ENCODE assay signal across 20 cellular contexts in the genomic region with DNA sequence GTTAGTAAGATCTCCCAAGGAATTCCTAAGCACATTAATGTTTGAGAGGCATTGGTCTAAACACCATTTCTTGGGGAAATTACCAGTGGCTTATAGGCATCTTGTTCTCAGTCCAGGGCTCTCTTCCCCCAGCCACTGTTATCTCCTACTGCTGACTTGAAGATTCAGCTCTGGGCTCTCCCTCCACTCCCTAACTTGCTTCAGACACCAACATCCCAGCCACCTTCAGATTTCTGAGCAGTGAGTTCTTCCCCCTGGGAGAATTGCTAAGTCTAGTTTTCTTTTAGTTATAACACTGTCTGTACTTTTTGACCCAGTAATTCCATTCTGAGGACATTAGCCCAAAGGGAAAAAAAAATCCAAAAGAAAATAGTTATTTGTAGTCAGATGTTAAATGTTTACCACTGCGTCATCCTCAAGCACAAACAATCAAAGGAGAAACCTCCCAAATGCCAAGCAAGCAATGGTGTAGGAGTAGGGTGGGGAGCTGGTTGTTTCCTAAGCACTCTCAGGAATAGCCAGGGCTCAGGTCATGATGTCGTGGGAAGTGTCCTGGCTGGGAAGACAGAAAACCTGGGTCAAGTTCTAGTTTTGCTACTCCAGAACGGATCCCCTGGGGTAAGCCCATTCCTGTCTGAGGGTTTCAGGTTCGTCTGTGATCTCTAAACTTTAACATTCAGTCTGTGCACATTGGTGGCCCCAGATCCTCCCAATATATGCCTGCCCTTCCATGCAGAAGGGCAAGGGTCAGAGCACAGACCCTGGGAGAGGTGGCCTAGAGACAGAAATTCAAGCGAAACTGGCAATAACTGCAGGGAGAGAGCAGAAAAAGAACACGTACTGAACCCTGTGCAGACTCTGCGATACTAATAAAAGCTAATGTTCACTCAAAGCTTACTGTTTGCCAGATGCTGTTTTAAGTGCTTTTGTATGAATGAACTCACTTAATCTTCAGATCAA.
DNase-seq lines count a peak whose midpoint lies in the region; ATAC-seq and TF ChIP-seq lines count a peak whose summit lies in the region.
"Had no signal": no experiment of that assay in that cellular context is flagged by ENCODE, and none has a peak within 500 bp of the region (broad histone marks: within the 10 kb centered on the region; RNA-seq: fewer than 3 reads in every experiment).

No MANE protein-coding gene starts in this region.

- no peaks in the 10 kb centered on the region for H3K79me2 ChIP-seq in GM23248 (ENCODE audit: insufficient read depth)

- peaks cover 13% of the 10 kb centered on the region for H3F3A ChIP-seq in GM23248 (ENCODE audit: insufficient read depth)

- H3K36me3 ChIP-seq in GM23248 (ENCODE audit: low read depth) (no peaks in the 10 kb centered on the region), gastroesophageal sphincter (no peaks in the 10 kb centered on the region), ovary (no peaks in the 10 kb centered on the region)
- H3K36me3 ChIP-seq: prostate gland had no signal

- peaks cover 3% of the 10 kb centered on the region; the same call in 1 of the 2 replicates for H3K27me3 Mint-ChIP-seq in WTC11 (ENCODE audit: low read depth)
- H3K27me3 Mint-ChIP-seq in activated CD8-positive, alpha-beta memory T cell treated with anti-CD3 and anti-CD28 coated beads, Interleukin-2, amount 10 ng/mL, durations not matched to agents 7 days and 5 days: no peaks in the 10 kb centered on the region

- peaks cover 18% of the 10 kb centered on the region for H3K4me1 Mint-ChIP-seq in WTC11
- H3K4me1 Mint-ChIP-seq in activated CD8-positive, alpha-beta memory T cell treated with anti-CD3 and anti-CD28 coated beads, Interleukin-2, amount 10 ng/mL, durations not matched to agents 7 days and 5 days: no peaks in the 10 kb centered on the region
- H3K4me1 Mint-ChIP-seq: immature natural killer cell had no signal

- DNase-seq in GM23248 (no peak), WTC11 (ENCODE audit: low spot score) (no peak), ovary (no peak), NCI-H510A (lab: John Stamatoyannopoulos, UW) (no peak)
- no peak for DNase-seq in activated effector memory CD4-positive, alpha-beta T cell treated with anti-CD3 and anti-CD28 coated beads, Interleukin-2, amount 50 U/mL, for 16 hours
- no peak for DNase-seq in activated CD8-positive, alpha-beta memory T cell treated with anti-CD3 and anti-CD28 coated beads, Interleukin-2, amount 10 ng/mL, durations not matched to agents 7 days and 5 days
- DNase-seq: activated CD4-positive, alpha-beta T cell treated with anti-CD3 and anti-CD28 coated beads for 48 hours; activated CD8-positive, alpha-beta memory T cell treated with anti-CD3 and anti-CD28 coated beads, Interleukin-2, amount 50 U/mL, for 48 hours; activated naive CD4-positive, alpha-beta T cell treated with Interleukin-2 at 50 U/mL for 16 hours; cortex of kidney; glutamatergic neuron; immature natural killer cell; NCI-H1417; NK-92 treated with Interleukin-12 subunit alpha and Interleukin-12 subunit beta, amount 100 ng/mL, for 24 hours; RPMI8226 had no signal

- no peak for ATAC-seq in WTC11
- ATAC-seq in gastroesophageal sphincter: peak; percentile 37
- no peak for ATAC-seq in GM21786 (IDR thresholded peaks at IDR 0.05; ENCODE audit: unreplicated experiment)
- ATAC-seq in activated CD8-positive, alpha-beta memory T cell treated with anti-CD3 and anti-CD28 coated beads, Interleukin-2, amount 10 ng/mL, durations not matched to agents 7 days and 5 days: no peak

- TF ChIP-seq CTCF in WTC11 (IDR thresholded peaks at IDR 0.05): no peak
- TF ChIP-seq CTCF in gastroesophageal sphincter (IDR thresholded peaks at IDR 0.05): no peak
- no peak for TF ChIP-seq CTCF in ovary (IDR thresholded peaks at IDR 0.05)

- 73 to 79% methylated on average over 7 of the region's 7 CpGs for WGBS in GM23248 (ENCODE audit: low coverage in 1 of 2, low lambda C conversion rate in 2 of 2, missing lambda C conversion rate in 2 of 2), 2 experiments
- 67 to 73% methylated on average over 4 to 5 of the region's 7 CpGs for WGBS in gastroesophageal sphincter (ENCODE audit: low coverage in 1 of 2), 2 donors
- 28 to 44% (median 38%) methylated on average over 7 of the region's 7 CpGs for WGBS in ovary, 3 donors

- H3K27me3 ChIP-seq in GM23248 (replicated peaks; ENCODE audit: insufficient read depth): no peaks in the 10 kb centered on the region
- no peaks in the 10 kb centered on the region for H3K27me3 ChIP-seq in gastroesophageal sphincter
- H3K27me3 ChIP-seq in ovary: no peaks in the 10 kb centered on the region

- H2AFZ ChIP-seq in GM23248: 0 out of 2 replicates have a peak overlapping the region, but pooled peaks have one; percentile 20

- no peak overlapping the region for H3K9ac ChIP-seq in GM23248

- no peak overlapping the region for H3K27ac Mint-ChIP-seq in WTC11
- H3K27ac Mint-ChIP-seq in activated CD8-positive, alpha-beta memory T cell treated with anti-CD3 and anti-CD28 coated beads, Interleukin-2, amount 10 ng/mL, durations not matched to agents 7 days and 5 days: no peak overlapping the region
- H3K27ac Mint-ChIP-seq: immature natural killer cell had no signal

- H3K36me3 Mint-ChIP-seq in WTC11: peaks cover 11% of the 10 kb centered on the region
- H3K36me3 Mint-ChIP-seq in activated CD8-positive, alpha-beta memory T cell treated with anti-CD3 and anti-CD28 coated beads, Interleukin-2, amount 10 ng/mL, durations not matched to agents 7 days and 5 days: no peaks in the 10 kb centered on the region
- H3K36me3 Mint-ChIP-seq: CD14-positive monocyte, immature natural killer cell had no signal

- no peak for TF ChIP-seq EP300 in gastroesophageal sphincter (IDR thresholded peaks at IDR 0.05)
- no peak for TF ChIP-seq EP300 in ovary (IDR thresholded peaks at IDR 0.05)

- no peak overlapping the region for H3K27ac ChIP-seq in GM23248
- H3K27ac ChIP-seq in gastroesophageal sphincter: peak overlapping the region in 2 of 4 donors; percentile 19 to 24
- H3K27ac ChIP-seq in ovary: peak overlapping the region; percentile 12 to 19

- POLR2A ChIA-PET in WTC11 (lab: Charles Lee): no interaction called here

- H3K9me2 ChIP-seq in GM23248 (ENCODE audit: insufficient read depth): no peaks in the 10 kb centered on the region

- intact Hi-C loops in ovary (cut with DNase I): no loop called here

- H3K9me3 ChIP-seq in GM23248 (ENCODE audit: low read depth) (peaks cover 2% of the 10 kb centered on the region), gastroesophageal sphincter (peaks cover 0 to 10% (median 0%) of the 10 kb centered on the region in 3 donors), ovary (no peaks in the 10 kb centered on the region)
- H3K9me3 ChIP-seq: prostate gland had no signal

- H3K4me3 ChIP-seq in GM23248 (no peak overlapping the region), gastroesophageal sphincter (no peak overlapping the region), ovary (no peak overlapping the region)
- H3K4me3 ChIP-seq: lung, prostate gland had no signal

- H3K4me3 Mint-ChIP-seq in WTC11: no peak overlapping the region
- no peak overlapping the region for H3K4me3 Mint-ChIP-seq in activated CD8-positive, alpha-beta memory T cell treated with anti-CD3 and anti-CD28 coated beads, Interleukin-2, amount 10 ng/mL, durations not matched to agents 7 days and 5 days
- H3K4me3 Mint-ChIP-seq: CD14-positive monocyte, immature natural killer cell had no signal

- TF ChIP-seq POLR2A in gastroesophageal sphincter (IDR thresholded peaks at IDR 0.05): no peak
- TF ChIP-seq POLR2A in ovary (IDR thresholded peaks at IDR 0.05): no peak

- CTCF ChIA-PET in WTC11 (lab: Charles Lee): interaction anchor here (0.6 kb wide), 1 partner anchor 17 kb away, joined by 3 read pairs; no protein-coding TSS in a partner anchor
- CTCF ChIA-PET in activated CD8-positive, alpha-beta memory T cell treated with anti-CD3 and anti-CD28 coated beads, Interleukin-2, amount 10 ng/mL, durations not matched to agents 7 days and 5 days (lab: Charles Lee): no interaction called here

- H3K4me1 ChIP-seq in GM23248 (ENCODE audit: insufficient read depth) (peaks cover 2% of the 10 kb centered on the region; the same call in 1 of the 2 replicates), gastroesophageal sphincter (peaks cover 0 to 11% (median 0%) of the 10 kb centered on the region in 3 donors), ovary (ENCODE audit: insufficient read depth) (peaks cover 6% of the 10 kb centered on the region)

- H4K20me1 ChIP-seq in GM23248 (ENCODE audit: insufficient read depth): no peaks in the 10 kb centered on the region

- no peak overlapping the region for H3K4me2 ChIP-seq in GM23248 (ENCODE audit: unreplicated experiment)

- in situ Hi-C loops in GM23248 (cut with MboI): no loop called here

- peaks cover 18% of the 10 kb centered on the region for H3K9me3 Mint-ChIP-seq in WTC11
- no peaks in the 10 kb centered on the region for H3K9me3 Mint-ChIP-seq in activated CD8-positive, alpha-beta memory T cell treated with anti-CD3 and anti-CD28 coated beads, Interleukin-2, amount 10 ng/mL, durations not matched to agents 7 days and 5 days (ENCODE audit: low read depth)
- H3K9me3 Mint-ChIP-seq: immature natural killer cell had no signal

TF ChIP-seq in WTC11, 78 proteins besides CTCF, POLR2A, EP300 and RAD21 (continues in another document):
- TF ChIP-seq, protein P1, sequence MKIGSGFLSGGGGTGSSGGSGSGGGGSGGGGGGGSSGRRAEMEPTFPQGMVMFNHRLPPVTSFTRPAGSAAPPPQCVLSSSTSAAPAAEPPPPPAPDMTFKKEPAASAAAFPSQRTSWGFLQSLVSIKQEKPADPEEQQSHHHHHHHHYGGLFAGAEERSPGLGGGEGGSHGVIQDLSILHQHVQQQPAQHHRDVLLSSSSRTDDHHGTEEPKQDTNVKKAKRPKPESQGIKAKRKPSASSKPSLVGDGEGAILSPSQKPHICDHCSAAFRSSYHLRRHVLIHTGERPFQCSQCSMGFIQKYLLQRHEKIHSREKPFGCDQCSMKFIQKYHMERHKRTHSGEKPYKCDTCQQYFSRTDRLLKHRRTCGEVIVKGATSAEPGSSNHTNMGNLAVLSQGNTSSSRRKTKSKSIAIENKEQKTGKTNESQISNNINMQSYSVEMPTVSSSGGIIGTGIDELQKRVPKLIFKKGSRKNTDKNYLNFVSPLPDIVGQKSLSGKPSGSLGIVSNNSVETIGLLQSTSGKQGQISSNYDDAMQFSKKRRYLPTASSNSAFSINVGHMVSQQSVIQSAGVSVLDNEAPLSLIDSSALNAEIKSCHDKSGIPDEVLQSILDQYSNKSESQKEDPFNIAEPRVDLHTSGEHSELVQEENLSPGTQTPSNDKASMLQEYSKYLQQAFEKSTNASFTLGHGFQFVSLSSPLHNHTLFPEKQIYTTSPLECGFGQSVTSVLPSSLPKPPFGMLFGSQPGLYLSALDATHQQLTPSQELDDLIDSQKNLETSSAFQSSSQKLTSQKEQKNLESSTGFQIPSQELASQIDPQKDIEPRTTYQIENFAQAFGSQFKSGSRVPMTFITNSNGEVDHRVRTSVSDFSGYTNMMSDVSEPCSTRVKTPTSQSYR (CRISPR knock-in tag; IDR thresholded peaks at IDR 0.05): no peak
- TF ChIP-seq NR3C1 (CRISPR knock-in tag; conservative IDR thresholded peaks at IDR 0.05; ENCODE audit: low read depth): no peak
